ENCODE assay signal across 29 cellular contexts in the genomic region with DNA sequence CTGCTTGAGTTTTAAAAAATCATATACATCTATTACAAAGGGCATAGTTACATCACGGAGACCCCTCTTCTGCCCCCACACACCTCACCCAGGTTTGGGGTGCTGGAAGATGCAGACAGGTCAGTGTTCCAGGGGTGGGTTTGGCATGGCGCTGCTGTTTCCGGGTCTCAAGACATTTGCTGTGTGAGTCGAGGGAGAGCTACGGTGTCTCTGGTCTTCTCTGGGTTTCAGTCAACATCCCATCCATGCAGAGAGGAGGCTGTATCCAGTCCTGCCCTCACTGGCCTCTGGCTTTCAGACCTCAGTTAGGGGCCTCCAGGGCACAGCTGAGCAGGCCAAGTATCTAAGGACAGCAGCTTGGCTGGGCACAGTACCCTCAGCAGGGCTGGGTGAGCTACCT. TPM values are rescaled to one million over a fixed set of nuclear protein-coding genes. Genes with fewer than 3 reads are reported as not detected.
"Had no signal": no experiment of that assay in that cellular context is flagged by ENCODE, and none has a peak within 500 bp of the region (broad histone marks: within the 10 kb centered on the region; RNA-seq: fewer than 3 reads in every experiment).

No MANE protein-coding gene starts in this region.

- H3K36me3 Mint-ChIP-seq: mesothelial cell of epicardium; naive B cell; natural killer cell; neural progenitor cell; stimulated activated memory B cell treated with anti-CD40 and anti-IgM and Interleukin-4, amounts not matched to agents 10 μg/mL and 1 μg/mL and 100 μg/mL, for 72 hours; type B pancreatic cell had no signal

- H3K27ac ChIP-seq: neural progenitor cell, pancreas, prostate gland, sigmoid colon, spleen, tibial nerve, uterus had no signal

- H3K9me3 Mint-ChIP-seq: mesothelial cell of epicardium; naive B cell; natural killer cell; nephron progenitor cell; neural progenitor cell; stimulated activated memory B cell treated with anti-CD40 and anti-IgM and Interleukin-4, amounts not matched to agents 10 μg/mL and 1 μg/mL and 100 μg/mL, for 72 hours; stimulated activated naive CD8-positive, alpha-beta T cell treated with anti-CD3 and anti-CD28 coated beads, Interleukin-15, amount 100 ng/mL, for 72 hours; type B pancreatic cell had no signal

- H3K4me3 ChIP-seq: lung, neural progenitor cell, pancreas, prostate gland, sigmoid colon, spleen, tibial nerve, uterus had no signal

- H3K4me3 Mint-ChIP-seq: mesothelial cell of epicardium; naive B cell; natural killer cell; nephron progenitor cell; neural progenitor cell; stimulated activated memory B cell treated with anti-CD40 and anti-IgM and Interleukin-4, amounts not matched to agents 10 μg/mL and 1 μg/mL and 100 μg/mL, for 72 hours; stimulated activated naive CD8-positive, alpha-beta T cell treated with anti-CD3 and anti-CD28 coated beads, Interleukin-15, amount 100 ng/mL, for 72 hours; type B pancreatic cell had no signal

- H3K9me3 ChIP-seq: pancreas, prostate gland, sigmoid colon, spleen, tibial nerve, uterus had no signal

- DNase-seq: hippocampal formation; kidney glomerular epithelial cell; left cardiac atrium; mesendoderm; naive B cell; natural killer cell; nephron progenitor cell; pancreas; posterior cingulate gyrus; right cardiac atrium; sigmoid colon; small intestine; spleen; stimulated activated CD4-positive, alpha-beta T cell treated with anti-CD3 and anti-CD28 coated beads, Interleukin-4, amount 100 ng/mL, for 4 hours; stimulated activated CD8-positive, alpha-beta memory T cell treated with anti-CD3 and anti-CD28 coated beads, Interleukin-4, amount 100 ng/mL, for 48 hours; stimulated activated naive CD4-positive, alpha-beta T cell treated with Interleukin-2 at 50 U/mL for 16 hours; stimulated activated naive CD8-positive, alpha-beta T cell treated with anti-CD3 and anti-CD28 coated beads, Interleukin-15, amount 100 ng/mL, for 72 hours; substantia nigra; uterus had no signal

- H3K4me1 ChIP-seq: neural progenitor cell, pancreas, prostate gland, sigmoid colon, spleen, tibial nerve, uterus had no signal

- ATAC-seq: left cardiac atrium; left lobe of liver; natural killer cell; pancreas; right cardiac atrium; stimulated activated memory B cell treated with anti-CD40 and anti-IgM and Interleukin-4, amounts not matched to agents 10 μg/mL and 1 μg/mL and 100 μg/mL, for 72 hours; stimulated activated naive CD8-positive, alpha-beta T cell treated with anti-CD3 and anti-CD28 coated beads, Interleukin-15, amount 100 ng/mL, for 72 hours had no signal

- H3K4me1 Mint-ChIP-seq: mesothelial cell of epicardium; natural killer cell; stimulated activated memory B cell treated with anti-CD40 and anti-IgM and Interleukin-4, amounts not matched to agents 10 μg/mL and 1 μg/mL and 100 μg/mL, for 72 hours; stimulated activated naive CD8-positive, alpha-beta T cell treated with anti-CD3 and anti-CD28 coated beads, Interleukin-15, amount 100 ng/mL, for 72 hours had no signal

- H3K27ac Mint-ChIP-seq: mesothelial cell of epicardium; natural killer cell; nephron progenitor cell; neural progenitor cell; stimulated activated memory B cell treated with anti-CD40 and anti-IgM and Interleukin-4, amounts not matched to agents 10 μg/mL and 1 μg/mL and 100 μg/mL, for 72 hours; type B pancreatic cell had no signal

- H3K36me3 ChIP-seq: neural progenitor cell, pancreas, prostate gland, sigmoid colon, spleen, tibial nerve, uterus had no signal

RNA-seq across cellular contexts. Expression of gene DISP3, which starts 28.6 kb away (rescaled TPM):
- total RNA-seq: left lobe of liver, lower leg skin had no signal
- polyA plus RNA-seq: keratinocyte had no signal
